Comparison of ENCODE assay signal across 19 cellular contexts in the genomic region with DNA sequence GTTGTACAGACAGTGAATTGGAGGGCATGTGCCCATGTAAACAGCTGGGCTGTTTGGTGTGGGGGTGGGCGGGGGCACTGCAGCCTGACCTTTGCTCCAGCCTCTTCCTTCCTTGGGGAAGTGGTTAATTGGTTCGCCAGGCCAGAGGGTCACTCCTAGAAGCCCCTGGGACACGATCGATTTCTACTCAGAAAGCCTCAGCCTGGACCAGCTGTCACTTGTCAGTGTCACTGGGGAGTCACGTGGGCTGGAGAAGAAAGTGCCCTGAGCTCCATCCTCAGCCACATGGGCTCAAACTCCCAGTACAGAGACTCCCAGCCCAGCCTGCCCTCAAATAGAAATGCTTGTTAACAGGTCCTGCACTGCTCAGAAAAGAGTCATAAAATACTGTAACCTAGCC.
DNase-seq lines count a peak whose midpoint lies in the region; ATAC-seq and TF ChIP-seq lines count a peak whose summit lies in the region.
"Had no signal": no experiment of that assay in that cellular context is flagged by ENCODE, and none has a peak within 500 bp of the region (broad histone marks: within the 10 kb centered on the region; RNA-seq: fewer than 3 reads in every experiment).

No MANE protein-coding gene starts in this region.

- H3K9ac ChIP-seq in BLaER1 treated with 17β-estradiol and CSF1 and Interleukin-3, amounts not matched to agents 10 nM and 100 nM: no peak overlapping the region

- no peaks in the 10 kb centered on the region for H4K20me1 ChIP-seq in BLaER1 treated with 17β-estradiol and CSF1 and Interleukin-3, amounts not matched to agents 10 nM and 100 nM

- no peaks in the 10 kb centered on the region; the same call in 1 of the 2 replicates for H3K4me1 ChIP-seq in BE2C
- peaks cover 0 to 40% (median 24%) of the 10 kb centered on the region in 10 experiments; a peak in 17 of 20 replicates for H3K4me1 ChIP-seq in BLaER1 treated with 17β-estradiol and CSF1 and Interleukin-3, amounts not matched to agents 10 nM and 100 nM
- H3K4me1 ChIP-seq: Peyer's patch had no signal

- no peaks in the 10 kb centered on the region for H3K36me3 ChIP-seq in BE2C
- H3K36me3 ChIP-seq in BLaER1 treated with 17β-estradiol and CSF1 and Interleukin-3, amounts not matched to agents 10 nM and 100 nM: no peaks in the 10 kb centered on the region
- H3K36me3 ChIP-seq: Peyer's patch had no signal

- H3K9me3 ChIP-seq in BE2C: no peaks in the 10 kb centered on the region
- no peaks in the 10 kb centered on the region for H3K9me3 ChIP-seq in BLaER1 treated with 17β-estradiol and CSF1 and Interleukin-3, amounts not matched to agents 10 nM and 100 nM (replicated peaks in 1 of 11)
- H3K9me3 ChIP-seq: Caco-2, Peyer's patch had no signal

- no peak overlapping the region for H3K4me3 ChIP-seq in BE2C (ENCODE audit: low read depth, low read length)
- no peak overlapping the region for H3K4me3 ChIP-seq in BLaER1 treated with 17β-estradiol and CSF1 and Interleukin-3, amounts not matched to agents 10 nM and 100 nM
- H3K4me3 ChIP-seq: Peyer's patch, SK-N-MC had no signal

- H3K27ac ChIP-seq in BLaER1 treated with 17β-estradiol and CSF1 and Interleukin-3, amounts not matched to agents 10 nM and 100 nM: no peak overlapping the region
- H3K27ac ChIP-seq: Peyer's patch, SK-N-MC had no signal

- no peak for TF ChIP-seq CTCF in BE2C (IDR thresholded peaks at IDR 0.05; ENCODE audit: low read depth, low read length)

- no peak for ATAC-seq in HG02759 (IDR thresholded peaks at IDR 0.05; ENCODE audit: unreplicated experiment)
- ATAC-seq: HCT116, T-cell had no signal

- DNase-seq in BE2C (peak; percentile 40), SK-N-DZ (ENCODE audit: low spot score) (peak; percentile 70), left kidney (ENCODE audit: low read depth, low spot score) (peak; percentile 84), OCI-M1 (lab: John Stamatoyannopoulos, UW) (no peak), GF-D8 (lab: John Stamatoyannopoulos, UW) (no peak), nucleus accumbens (lab: John Stamatoyannopoulos, UW) (no peak)
- DNase-seq: ACHN, Caco-2, GOT3, KBM-7, NCI-H1694 treated with DMSO at 0.1 percent for 48 hours, NCI-H345, NCI-H526 treated with DMSO at 0.1 percent for 48 hours, Peyer's patch, T-cell had no signal

- peak overlapping the region in 8 of 11 experiments; percentile 17 to 53 (median 24); a peak in 11 of 22 replicates for H3K4me2 ChIP-seq in BLaER1 treated with 17β-estradiol and CSF1 and Interleukin-3, amounts not matched to agents 10 nM and 100 nM

- H3K27me3 ChIP-seq in BE2C: no peaks in the 10 kb centered on the region
- H3K27me3 ChIP-seq in BLaER1 treated with 17β-estradiol and CSF1 and Interleukin-3, amounts not matched to agents 10 nM and 100 nM: no peaks in the 10 kb centered on the region
- H3K27me3 ChIP-seq: Peyer's patch had no signal

Comparison
In these comparisons a context has a peak if more than half of its experiments do, and no peak if none do; other contexts are left out.
1. DNase-seq: peak in BE2C (single experiment), SK-N-DZ (single experiment) and left kidney (single experiment); none in OCI-M1 (single experiment), GF-D8 (single experiment) and nucleus accumbens (0 of 56).